In the genomic region with DNA sequence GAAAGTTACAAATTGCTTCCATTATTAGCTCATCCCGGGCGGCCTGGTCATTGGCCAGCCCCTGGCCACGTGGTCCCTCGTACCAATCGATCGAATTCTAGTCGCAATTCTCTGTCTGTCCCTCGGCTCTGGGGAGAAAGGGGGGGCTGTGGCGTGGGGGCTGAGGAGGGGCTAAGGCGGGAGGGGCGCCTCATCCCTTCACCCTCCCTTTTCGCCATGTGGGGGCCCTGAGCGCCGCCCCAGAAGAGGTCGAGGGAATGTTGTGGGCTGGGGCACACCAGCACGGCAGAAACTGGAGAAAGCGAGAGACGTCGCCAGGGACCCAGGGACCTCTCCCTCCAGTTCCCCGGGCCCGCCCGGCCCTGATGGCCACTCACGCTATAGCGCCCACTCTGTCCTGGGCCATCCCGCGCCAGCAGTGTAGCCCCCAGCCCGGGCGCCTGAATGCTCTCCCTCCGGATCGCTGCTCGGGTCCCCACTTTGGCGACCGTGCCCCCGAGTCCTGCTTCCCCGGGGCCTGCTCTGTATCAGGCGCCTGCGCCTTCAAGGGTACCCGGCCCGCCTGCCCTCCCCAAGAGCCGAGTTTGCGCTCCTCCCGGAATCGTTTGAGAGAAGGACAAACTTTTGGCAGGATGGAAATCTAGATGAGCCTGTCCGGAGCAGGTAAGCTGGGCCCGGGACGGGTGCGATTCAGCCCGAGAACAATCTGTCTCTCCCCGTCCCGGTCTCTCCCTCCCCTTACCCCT, we compare ENCODE assay signal across 7 cellular contexts.
DNase-seq lines count a peak whose midpoint lies in the region; ATAC-seq and TF ChIP-seq lines count a peak whose summit lies in the region.

No MANE protein-coding gene starts in this region.

- no peak for DNase-seq in brain microvascular endothelial cell
- no peak for DNase-seq in testis
- DNase-seq in SIG-M5 (lab: John Stamatoyannopoulos, UW): no peak

- no peak overlapping the region for H3K9ac ChIP-seq in liver (ENCODE audit: low read depth in 1 of 2, low read length in 2 of 2)

- no peak for TF ChIP-seq RAD21 in Ishikawa (IDR thresholded peaks at IDR 0.05; ENCODE audit: low read depth)
- no peak for TF ChIP-seq RAD21 in liver (IDR thresholded peaks at IDR 0.05)

- intact Hi-C loops in testis (cut with DNase I; ENCODE audit: low total_unique reads): no loop called here

- H3K4me3 ChIP-seq in brain microvascular endothelial cell (ENCODE audit: low read depth, low read length) (peak overlapping the region; percentile 20), liver (ENCODE audit: low read depth in 1 of 3, low read length in 3 of 3) (peak overlapping the region in 2 of 3 donors; percentile 20 to 48), testis (peak overlapping the region; percentile 66 to 70)

- ATAC-seq in HG03196 (IDR thresholded peaks at IDR 0.05; ENCODE audit: unreplicated experiment): no peak
- no peak for ATAC-seq in HG03378 (IDR thresholded peaks at IDR 0.05; ENCODE audit: unreplicated experiment)

- no peak overlapping the region for H3K27ac ChIP-seq in brain microvascular endothelial cell
- H3K27ac ChIP-seq in liver (ENCODE audit: low read depth in 1 of 2, low read length in 2 of 2): peak overlapping the region in 1 of 2 donors; percentile 38
- peak overlapping the region; percentile 22 to 68 for H3K27ac ChIP-seq in testis

- H3K36me3 ChIP-seq in brain microvascular endothelial cell (replicated peaks) (no peaks in the 10 kb centered on the region), liver (ENCODE audit: control insufficient read depth in 4 of 4, insufficient read depth in 3 of 4, low read depth in 1 of 4, low read length in 3 of 4) (no peaks in the 10 kb centered on the region), testis (ENCODE audit: low read depth, missing control alignments) (no peaks in the 10 kb centered on the region)

- TF ChIP-seq EP300 in Ishikawa (IDR thresholded peaks at IDR 0.05; ENCODE audit: borderline replicate concordance): no peak

- 3% methylated on average over 50 of the region's 50 CpGs for WGBS in liver
- 0 to 1% methylated on average over 7 to 50 of the region's 50 CpGs for WGBS in testis, 2 donors

- no peak for TF ChIP-seq POLR2A in testis (IDR thresholded peaks at IDR 0.05)

- H3K27me3 ChIP-seq in brain microvascular endothelial cell (replicated peaks): peaks cover 54% of the 10 kb centered on the region
- H3K27me3 ChIP-seq in liver (ENCODE audit: control insufficient read depth in 4 of 4, insufficient read depth in 4 of 4, low read length in 3 of 4): peaks cover 0 to 7% (median 0%) of the 10 kb centered on the region in 4 donors
- no peaks in the 10 kb centered on the region for H3K27me3 ChIP-seq in testis

- peaks cover 3 to 9% (median 5%) of the 10 kb centered on the region in 4 donors for H3K4me1 ChIP-seq in liver (ENCODE audit: control insufficient read depth in 4 of 4, insufficient read depth in 4 of 4, low read length in 3 of 4)
- no peaks in the 10 kb centered on the region for H3K4me1 ChIP-seq in testis

- in situ Hi-C loops in brain microvascular endothelial cell (cut with HindIII; ENCODE audit: low pct_ligation_motif_present, low sequenced_read_pairs): no loop called here

- TF ChIP-seq CTCF in brain microvascular endothelial cell (IDR thresholded peaks at IDR 0.05; ENCODE audit: low read depth, low read length, missing control alignments) (no peak), liver (IDR thresholded peaks at IDR 0.05; ENCODE audit: low read depth, low read length, missing input control) (no peak), testis (IDR thresholded peaks at IDR 0.05) (no peak)

- H3K9me3 ChIP-seq in liver (ENCODE audit: control insufficient read depth in 4 of 4, low read length in 3 of 4) (no peaks in the 10 kb centered on the region), testis (no peaks in the 10 kb centered on the region)

TF ChIP-seq in Ishikawa, 13 proteins besides CTCF, POLR2A, EP300 and RAD21:
- TF ChIP-seq, protein P1, sequence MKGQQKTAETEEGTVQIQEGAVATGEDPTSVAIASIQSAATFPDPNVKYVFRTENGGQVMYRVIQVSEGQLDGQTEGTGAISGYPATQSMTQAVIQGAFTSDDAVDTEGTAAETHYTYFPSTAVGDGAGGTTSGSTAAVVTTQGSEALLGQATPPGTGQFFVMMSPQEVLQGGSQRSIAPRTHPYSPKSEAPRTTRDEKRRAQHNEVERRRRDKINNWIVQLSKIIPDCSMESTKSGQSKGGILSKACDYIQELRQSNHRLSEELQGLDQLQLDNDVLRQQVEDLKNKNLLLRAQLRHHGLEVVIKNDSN (IDR thresholded peaks at IDR 0.05): peak; percentile 45; the same call in 1 of the 2 replicates
- TF ChIP-seq CREB1 (IDR thresholded peaks at IDR 0.05; ENCODE audit: low read depth) (no peak), EGR1 (IDR thresholded peaks at IDR 0.05) (no peak), YY1 (IDR thresholded peaks at IDR 0.05; ENCODE audit: low read depth) (no peak), CEBPB (IDR thresholded peaks at IDR 0.05) (no peak)

TF ChIP-seq in liver, 16 proteins besides CTCF, POLR2A, EP300 and RAD21:
- TF ChIP-seq, protein P2, sequence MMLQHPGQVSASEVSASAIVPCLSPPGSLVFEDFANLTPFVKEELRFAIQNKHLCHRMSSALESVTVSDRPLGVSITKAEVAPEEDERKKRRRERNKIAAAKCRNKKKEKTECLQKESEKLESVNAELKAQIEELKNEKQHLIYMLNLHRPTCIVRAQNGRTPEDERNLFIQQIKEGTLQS (IDR thresholded peaks at IDR 0.05): no peak
- TF ChIP-seq TAF1 (conservative IDR thresholded peaks at IDR 0.05) (no peak), JUND (IDR thresholded peaks at IDR 0.05) (no peak)
- TF ChIP-seq, protein P3, sequence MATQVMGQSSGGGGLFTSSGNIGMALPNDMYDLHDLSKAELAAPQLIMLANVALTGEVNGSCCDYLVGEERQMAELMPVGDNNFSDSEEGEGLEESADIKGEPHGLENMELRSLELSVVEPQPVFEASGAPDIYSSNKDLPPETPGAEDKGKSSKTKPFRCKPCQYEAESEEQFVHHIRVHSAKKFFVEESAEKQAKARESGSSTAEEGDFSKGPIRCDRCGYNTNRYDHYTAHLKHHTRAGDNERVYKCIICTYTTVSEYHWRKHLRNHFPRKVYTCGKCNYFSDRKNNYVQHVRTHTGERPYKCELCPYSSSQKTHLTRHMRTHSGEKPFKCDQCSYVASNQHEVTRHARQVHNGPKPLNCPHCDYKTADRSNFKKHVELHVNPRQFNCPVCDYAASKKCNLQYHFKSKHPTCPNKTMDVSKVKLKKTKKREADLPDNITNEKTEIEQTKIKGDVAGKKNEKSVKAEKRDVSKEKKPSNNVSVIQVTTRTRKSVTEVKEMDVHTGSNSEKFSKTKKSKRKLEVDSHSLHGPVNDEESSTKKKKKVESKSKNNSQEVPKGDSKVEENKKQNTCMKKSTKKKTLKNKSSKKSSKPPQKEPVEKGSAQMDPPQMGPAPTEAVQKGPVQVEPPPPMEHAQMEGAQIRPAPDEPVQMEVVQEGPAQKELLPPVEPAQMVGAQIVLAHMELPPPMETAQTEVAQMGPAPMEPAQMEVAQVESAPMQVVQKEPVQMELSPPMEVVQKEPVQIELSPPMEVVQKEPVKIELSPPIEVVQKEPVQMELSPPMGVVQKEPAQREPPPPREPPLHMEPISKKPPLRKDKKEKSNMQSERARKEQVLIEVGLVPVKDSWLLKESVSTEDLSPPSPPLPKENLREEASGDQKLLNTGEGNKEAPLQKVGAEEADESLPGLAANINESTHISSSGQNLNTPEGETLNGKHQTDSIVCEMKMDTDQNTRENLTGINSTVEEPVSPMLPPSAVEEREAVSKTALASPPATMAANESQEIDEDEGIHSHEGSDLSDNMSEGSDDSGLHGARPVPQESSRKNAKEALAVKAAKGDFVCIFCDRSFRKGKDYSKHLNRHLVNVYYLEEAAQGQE (IDR thresholded peaks at IDR 0.05): no peak
TF ChIP-seq in liver: peak in this region for 0.
